In the genomic region with DNA sequence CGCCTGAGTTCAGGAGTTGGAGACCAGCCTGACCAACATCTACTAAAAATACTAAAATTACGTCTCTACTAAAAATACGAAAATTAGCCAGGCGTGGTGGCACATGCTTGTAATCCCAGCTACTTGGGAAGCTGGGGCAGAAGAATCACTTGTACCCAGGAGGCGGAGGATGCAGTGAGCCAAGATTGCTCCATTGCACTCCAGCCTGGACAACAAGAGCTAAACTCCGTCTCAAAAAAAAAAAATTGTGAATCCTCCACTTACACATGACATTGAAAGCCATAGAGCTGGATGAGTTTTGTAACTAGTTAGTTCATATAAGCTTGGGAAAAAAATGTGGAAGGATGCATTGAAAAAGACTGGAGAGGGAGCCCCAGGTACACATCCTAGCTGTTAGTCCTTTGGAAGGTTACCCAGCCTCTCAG, we compare ENCODE assay signal across 2 cellular contexts.
TF ChIP-seq lines count a peak whose summit lies in the region.

No MANE protein-coding gene starts in this region.

TF ChIP-seq in SK-N-SH, 30 proteins besides CTCF, POLR2A, EP300 and RAD21 (continued from another document):
- TF ChIP-seq REST (IDR thresholded peaks at IDR 0.05; ENCODE audit: low read depth, low read length) (no peak), YY1 (IDR thresholded peaks at IDR 0.05; ENCODE audit: low read depth) (no peak), NFIC (IDR thresholded peaks at IDR 0.05; ENCODE audit: borderline replicate concordance) (no peak), TEAD4 (IDR thresholded peaks at IDR 0.05; ENCODE audit: borderline replicate concordance, insufficient read depth) (no peak), MXI1 (IDR thresholded peaks at IDR 0.05; ENCODE audit: low read depth, low read length) (no peak), SMC3 (IDR thresholded peaks at IDR 0.05; ENCODE audit: low read depth, low read length) (no peak), RFX5 (IDR thresholded peaks at IDR 0.05; ENCODE audit: low read length) (no peak), RCOR1 (IDR thresholded peaks at IDR 0.05; ENCODE audit: low read length) (no peak), PBX3 (IDR thresholded peaks at IDR 0.05) (no peak), FOXM1 (IDR thresholded peaks at IDR 0.05; ENCODE audit: low read depth) (no peak), GATA2 (CRISPR knock-in tag; IDR thresholded peaks at IDR 0.05) (no peak), TCF12 (IDR thresholded peaks at IDR 0.05) (no peak), RXRA (IDR thresholded peaks at IDR 0.05; ENCODE audit: borderline replicate concordance, low read depth) (no peak), JUND (IDR thresholded peaks at IDR 0.05) (no peak), GABPA (IDR thresholded peaks at IDR 0.05; ENCODE audit: low read depth) (no peak), IRF3 (IDR thresholded peaks at IDR 0.05; ENCODE audit: low read depth, low read length) (no peak)
- TF ChIP-seq, protein P1, sequence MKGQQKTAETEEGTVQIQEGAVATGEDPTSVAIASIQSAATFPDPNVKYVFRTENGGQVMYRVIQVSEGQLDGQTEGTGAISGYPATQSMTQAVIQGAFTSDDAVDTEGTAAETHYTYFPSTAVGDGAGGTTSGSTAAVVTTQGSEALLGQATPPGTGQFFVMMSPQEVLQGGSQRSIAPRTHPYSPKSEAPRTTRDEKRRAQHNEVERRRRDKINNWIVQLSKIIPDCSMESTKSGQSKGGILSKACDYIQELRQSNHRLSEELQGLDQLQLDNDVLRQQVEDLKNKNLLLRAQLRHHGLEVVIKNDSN (IDR thresholded peaks at IDR 0.05; ENCODE audit: borderline replicate concordance, low read depth) = no peak

TF ChIP-seq in SK-N-SH treated with all-trans-retinoic acid at 6 μM for 48 hours, 23 proteins besides CTCF, POLR2A, EP300 and RAD21 (continued from another document):
- TF ChIP-seq TSHZ2 (CRISPR knock-in tag; IDR thresholded peaks at IDR 0.05) (no peak), ZNF70 (CRISPR knock-in tag; IDR thresholded peaks at IDR 0.05) (no peak), ISL1 (CRISPR knock-in tag; IDR thresholded peaks at IDR 0.05) (no peak), ZC3H10 (CRISPR knock-in tag; IDR thresholded peaks at IDR 0.05) (no peak), ARNTL (CRISPR knock-in tag; IDR thresholded peaks at IDR 0.05; ENCODE audit: borderline replicate concordance, low read depth) (no peak), BACH2 (CRISPR knock-in tag; IDR thresholded peaks at IDR 0.05; ENCODE audit: borderline replicate concordance) (no peak), TOX (CRISPR knock-in tag; IDR thresholded peaks at IDR 0.05; ENCODE audit: borderline replicate concordance) (no peak)
